In genomic region chr13:114039471-114040141, GRCh38 we compare ENCODE assay signal across 13 cellular contexts.
"Had no signal": no experiment of that assay in that cellular context is flagged by ENCODE, and none has a peak within 500 bp of the region (broad histone marks: within the 10 kb centered on the region; RNA-seq: fewer than 3 reads in every experiment).

No MANE protein-coding gene starts in this region.

- H3K27me3 ChIP-seq: colonic mucosa, heart left ventricle, tibial artery had no signal

- H3K4me1 ChIP-seq: colonic mucosa had no signal

- H3K27ac ChIP-seq: colonic mucosa, epithelial cell of prostate, heart left ventricle, tibial artery had no signal

- H3K36me3 ChIP-seq: colonic mucosa had no signal

- ATAC-seq: heart left ventricle, left cardiac atrium, sciatic nerve had no signal

- DNase-seq: activated naive CD4-positive, alpha-beta T cell; activated T-cell treated with anti-CD3 and anti-CD28 coated beads, Interleukin-2, amount 50 U/mL, for 1 hour; central memory CD4-positive, alpha-beta T cell; colonic mucosa; endodermal cell; heart left ventricle; islet precursor cell; left cardiac atrium; stimulated activated CD4-positive, alpha-beta T cell treated with anti-CD3 and anti-CD28 coated beads, Interleukin-4, amount 100 ng/mL, for 24 hours; T-helper 1 cell; tibial artery had no signal

- H3K4me3 ChIP-seq: colonic mucosa, heart left ventricle, tibial artery had no signal

- H3K9me3 ChIP-seq: colonic mucosa, heart left ventricle, tibial artery had no signal
